In genomic region chr6:117483645-117484016, GRCh38 we compare ENCODE assay signal across 8 cellular contexts. TPM values are rescaled to one million over a fixed set of nuclear protein-coding genes. Genes with fewer than 3 reads are reported as not detected.
DNase-seq lines count a peak whose midpoint lies in the region; ATAC-seq and TF ChIP-seq lines count a peak whose summit lies in the region.

No MANE protein-coding gene starts in this region.

- no peak overlapping the region for H3K27ac ChIP-seq in H9 (ENCODE audit: insufficient read length, low read depth, low read length)
- H3K27ac ChIP-seq in right lobe of liver, result peak overlapping the region; percentile 77 to 82 (median 80)
- H3K27ac ChIP-seq in upper lobe of left lung, result peak overlapping the region; percentile 82 to 94 (median 91)

- H4K20me1 ChIP-seq in H9 (ENCODE audit: control insufficient read depth, insufficient read depth, insufficient read length), result no peaks in the 10 kb centered on the region

- H3K56ac ChIP-seq in H9 (ENCODE audit: insufficient read length, low read depth, low read length), result no peak overlapping the region

- no peak overlapping the region for H2AFZ ChIP-seq in H9 (ENCODE audit: low read length)

- H2BK5ac ChIP-seq in H9 (ENCODE audit: insufficient read length, low read length), result no peak overlapping the region

- H3K9me3 ChIP-seq in H9 (ENCODE audit: control insufficient read depth, low read depth, low read length) (no peaks in the 10 kb centered on the region), right lobe of liver (no peaks in the 10 kb centered on the region), upper lobe of left lung (no peaks in the 10 kb centered on the region)

- peaks cover 13 to 17% (median 15%) of the 10 kb centered on the region in 3 experiments; a peak in 6 of 7 replicates for H3K36me3 Mint-ChIP-seq in H9 (ENCODE audit: insufficient read depth in 1 of 3, low read depth in 3 of 3)

- no peak overlapping the region for H4K91ac ChIP-seq in H9 (ENCODE audit: insufficient read length, low read depth, low read length)

- no peak for TF ChIP-seq POLR2A in right lobe of liver (IDR thresholded peaks at IDR 0.05)
- TF ChIP-seq POLR2A in upper lobe of left lung (IDR thresholded peaks at IDR 0.05), result no peak

- TF ChIP-seq CTCF in H9 (conservative IDR thresholded peaks at IDR 0.05) (no peak), right lobe of liver (IDR thresholded peaks at IDR 0.05) (no peak), upper lobe of left lung (IDR thresholded peaks at IDR 0.05) (no peak)

- no peak overlapping the region for H2AK5ac ChIP-seq in H9 (ENCODE audit: insufficient read length, low read length)

- H2BK12ac ChIP-seq in H9 (ENCODE audit: insufficient read length, low read depth, low read length), result no peak overlapping the region

- peak overlapping the region; percentile 72 for H3K4me2 ChIP-seq in H9 (ENCODE audit: insufficient read depth, insufficient read length, low read length)

- H4K8ac ChIP-seq in H9 (replicated peaks; ENCODE audit: insufficient read length, low read depth, low read length), result no peak overlapping the region

- no peak overlapping the region for H4K5ac ChIP-seq in H9 (ENCODE audit: insufficient read length, low read depth, low read length)

- intact Hi-C loops in right lobe of liver (cut with DNase I), result loop anchor here in 1 of 2 donors (5.0 kb wide), 1 partner anchor 69 kb away; no protein-coding TSS in a partner anchor

- no peak overlapping the region for H3T11ph ChIP-seq in H9 (ENCODE audit: low read length)

- H3K27me3 ChIP-seq in H9 (ENCODE audit: insufficient read depth, low read length) (peaks cover 11% of the 10 kb centered on the region; the same call in 1 of the 2 replicates), right lobe of liver (no peaks in the 10 kb centered on the region), upper lobe of left lung (no peaks in the 10 kb centered on the region)

- H2BK15ac ChIP-seq in H9 (ENCODE audit: low read depth, low read length), result no peak overlapping the region

- DNase-seq in DMS53 (lab: John Stamatoyannopoulos, UW) (peak; percentile 60), H9 (no peak), NCI-H774 (lab: John Stamatoyannopoulos, UW) (peak; percentile 47), T47D (ENCODE audit: low read depth in 1 of 2, low spot score in 1 of 2) (peak; percentile 17 to 25), right lobe of liver (no peak), upper lobe of left lung (no peak)
- no peak for DNase-seq in activated CD4-positive, alpha-beta T cell treated with anti-CD3 and anti-CD28 coated beads for 48 hours

- no peaks in the 10 kb centered on the region; the same call in 1 of the 2 replicates for H3K4me1 ChIP-seq in H9 (ENCODE audit: insufficient read depth, low read length)
- peaks cover 0 to 24% (median 8%) of the 10 kb centered on the region in 4 donors for H3K4me1 ChIP-seq in right lobe of liver
- peaks cover 15 to 34% (median 24%) of the 10 kb centered on the region in 4 donors for H3K4me1 ChIP-seq in upper lobe of left lung

- peak overlapping the region; percentile 64 to 80 (median 67) for H3K4me3 ChIP-seq in right lobe of liver
- H3K4me3 ChIP-seq in upper lobe of left lung, result peak overlapping the region; percentile 69 to 80 (median 78)

- H3K4ac ChIP-seq in H9 (ENCODE audit: low read depth, low read length), result no peak overlapping the region

- H2BK120ac ChIP-seq in H9 (ENCODE audit: low read depth, low read length, poor library complexity, severe bottlenecking), result no peak overlapping the region

- no peaks in the 10 kb centered on the region for H3K79me1 ChIP-seq in H9 (ENCODE audit: insufficient read depth, low read depth, low read length, poor library complexity, severe bottlenecking)

- no peak overlapping the region for H3K18ac ChIP-seq in H9 (ENCODE audit: insufficient read length, low read depth, low read length)

- peaks cover 5% of the 10 kb centered on the region for H3K23me2 ChIP-seq in H9 (ENCODE audit: insufficient read length, low read depth, low read length, poor library complexity, severe bottlenecking)

- peak overlapping the region; percentile 79 to 93 for H3K4me3 Mint-ChIP-seq in H9

- H2BK20ac ChIP-seq in H9 (ENCODE audit: low read depth, low read length, poor library complexity, severe bottlenecking), result no peak overlapping the region

- ATAC-seq in right lobe of liver, result peak; percentile 15 to 32 (median 22)
- ATAC-seq in upper lobe of left lung (ENCODE audit: low FRiP score in 2 of 2), result peak in 1 of 2 donors; percentile 20
- ATAC-seq in HG02759 (IDR thresholded peaks at IDR 0.05; ENCODE audit: unreplicated experiment), result no peak

- H3K9ac ChIP-seq in H9 (ENCODE audit: extremely low read depth, insufficient read length, low read length), result peak overlapping the region; percentile 48

- in situ Hi-C loops in T47D (cut with HindIII; ENCODE audit: low pct_unique_long_range_greater_than_20kb, low sequenced_read_pairs), result no loop called here

- H3K14ac ChIP-seq in H9 (ENCODE audit: insufficient read depth, low read length), result no peak overlapping the region

- no peak for TF ChIP-seq EP300 in upper lobe of left lung (IDR thresholded peaks at IDR 0.05)

- H3K36me3 ChIP-seq in right lobe of liver, result no peaks in the 10 kb centered on the region
- H3K36me3 ChIP-seq in upper lobe of left lung, result peaks cover 0 to 3% (median 0%) of the 10 kb centered on the region in 4 donors

- peaks cover 19 to 22% of the 10 kb centered on the region in 2 experiments for H3K4me1 Mint-ChIP-seq in H9

- no peaks in the 10 kb centered on the region for H3K79me2 ChIP-seq in H9 (ENCODE audit: insufficient read depth, low read length)

- H3K9me3 Mint-ChIP-seq in H9, result peaks cover 11 to 13% of the 10 kb centered on the region in 2 experiments

- H3K27me3 Mint-ChIP-seq in H9 (ENCODE audit: low read depth), result peaks cover 20% of the 10 kb centered on the region

- no CpG with 5 or more reads among the region's 7 CpGs for WGBS in H9 (ENCODE audit: extremely low coverage, insufficient read length, low lambda C conversion rate)
- WGBS in right lobe of liver (ENCODE audit: insufficient coverage, low coverage, low lambda C conversion rate, missing lambda C conversion rate), result 1% methylated on average over 7 of the region's 7 CpGs
- 0% methylated on average over 7 of the region's 7 CpGs for WGBS in upper lobe of left lung, 2 donors

- H3K27ac Mint-ChIP-seq in H9, result peak overlapping the region in 1 of 3 experiments; percentile 79; a peak in 1 of 7 replicates

- H3K23ac ChIP-seq in H9 (ENCODE audit: insufficient read length, low read depth, low read length), result no peak overlapping the region

RNA-seq across cellular contexts. Expression of gene DCBLD1, which starts 1.2 kb away (rescaled TPM):
- total RNA-seq in H9 (2021) (8.5 and 10.1 TPM in 2 replicates), right lobe of liver (10 to 100 TPM in 4 of 6 experiments, 1 to 10 TPM in 2; 7.6 to 22.8 (median 10.8) TPM), upper lobe of left lung (10 to 100 TPM; 12.5 to 48.1 (median 19.6) TPM)

RNA-seq across cellular contexts. Expression of gene ROS1, which starts 57.9 kb away (rescaled TPM):
- total RNA-seq in H9 (2021) (not detected in 2 replicates), right lobe of liver (under 1 TPM in 3 of 6 experiments, not detected in 3; 0.07 to 0.12 (median 0.07) TPM), upper lobe of left lung (100 to 1,000 TPM in 3 of 6 donors, 10 to 100 TPM in 3; 39.1 to 190 (median 114) TPM)

Comparison
In these comparisons a context has a peak if more than half of its experiments do, and no peak if none do; other contexts are left out.
1. DNase-seq: peak in DMS53 (single experiment), NCI-H774 (single experiment) and T47D (2 of 2); none in H9 (single experiment), right lobe of liver (0 of 3), upper lobe of left lung (0 of 2) and activated CD4-positive, alpha-beta T cell treated with anti-CD3 and anti-CD28 coated beads for 48 hours (single experiment).
2. RNA of gene ROS1, which starts 57.9 kb away (total RNA-seq): 39.1 to 190 TPM in upper lobe of left lung; 0.07 to 0.12 TPM in right lobe of liver and not detected in H9; every median in the first group is over 10 times any median in the second.